Comparison of ENCODE assay signal across 18 cellular contexts in genomic region chr22:38120359-38121110, GRCh38. TPM values are rescaled to one million over a fixed set of nuclear protein-coding genes. Genes with fewer than 3 reads are reported as not detected.
A peak's percentile ranks its signal among the peaks of the same experiment; 100 is the strongest.
DNase-seq lines count a peak whose midpoint lies in the region; ATAC-seq and TF ChIP-seq lines count a peak whose summit lies in the region.
"Had no signal": no experiment of that assay in that cellular context is flagged by ENCODE, and none has a peak within 500 bp of the region (broad histone marks: within the 10 kb centered on the region; RNA-seq: fewer than 3 reads in every experiment).

No MANE protein-coding gene starts in this region.

- no peaks in the 10 kb centered on the region for H3K9me3 Mint-ChIP-seq in chondrocyte (ENCODE audit: low read depth)

- DNase-seq in Right ventricle myocardium superior (peak; percentile 29), left cardiac atrium (no peak), chondrocyte (ENCODE audit: low spot score) (peak; percentile 81), left colon (peak; percentile 42 to 69), transverse colon (peak; percentile 58), amniotic stem cell (lab: John Stamatoyannopoulos, UW) (no peak), prostate gland (ENCODE audit: low spot score) (no peak), inferior parietal cortex (ENCODE audit: extremely low spot score) (no peak)
- DNase-seq: KG1, MG63, NCI-H1105 treated with DMSO at 0.1 percent for 48 hours, NCI-H187, NCI-H446 treated with DMSO at 0.1 percent for 48 hours, NCI-H82, SHP77 treated with DMSO at 0.1 percent for 48 hours had no signal

- no peaks in the 10 kb centered on the region for H3K27me3 ChIP-seq in transverse colon
- no peaks in the 10 kb centered on the region for H3K27me3 ChIP-seq in prostate gland (replicated peaks; ENCODE audit: insufficient read depth)
- H3K27me3 ChIP-seq: MG63 had no signal

- H3K4me3 ChIP-seq in transverse colon, result no peak overlapping the region
- H3K4me3 ChIP-seq in prostate gland, result no peak overlapping the region
- H3K4me3 ChIP-seq: MG63 had no signal

- no peaks in the 10 kb centered on the region for H3K27me3 Mint-ChIP-seq in chondrocyte (ENCODE audit: low read depth)

- H3K9me3 ChIP-seq in transverse colon (no peaks in the 10 kb centered on the region), prostate gland (no peaks in the 10 kb centered on the region)
- H3K9me3 ChIP-seq: MG63 had no signal

- no peak for TF ChIP-seq POLR2A in transverse colon (IDR thresholded peaks at IDR 0.05)
- TF ChIP-seq POLR2A in prostate gland (IDR thresholded peaks at IDR 0.05), result no peak

- no peak overlapping the region for H3K4me3 Mint-ChIP-seq in chondrocyte (ENCODE audit: unreplicated experiment)

- 85% methylated on average over 24 of the region's 28 CpGs; no CpG with 5 or more reads in 1 of the 2 donors for WGBS in transverse colon (ENCODE audit: low coverage in 1 of 2), 2 donors
- WGBS in prostate gland, result 81% methylated on average over 27 of the region's 28 CpGs

- no peak overlapping the region for H3K27ac Mint-ChIP-seq in chondrocyte (ENCODE audit: unreplicated experiment)

- no peak for ATAC-seq in Right ventricle myocardium superior (ENCODE audit: poor library complexity)
- no peak for ATAC-seq in left cardiac atrium
- peak; percentile 92 for ATAC-seq in left colon

- H3K36me3 ChIP-seq in transverse colon (no peaks in the 10 kb centered on the region), prostate gland (no peaks in the 10 kb centered on the region)
- H3K36me3 ChIP-seq: MG63 had no signal

- H3K4me1 Mint-ChIP-seq in chondrocyte (ENCODE audit: low read depth), result no peaks in the 10 kb centered on the region

- no peak for TF ChIP-seq EP300 in transverse colon (IDR thresholded peaks at IDR 0.05; ENCODE audit: low read depth)

- H3K27ac ChIP-seq in transverse colon, result no peak overlapping the region
- H3K27ac ChIP-seq in prostate gland, result no peak overlapping the region
- H3K27ac ChIP-seq: C4-2B had no signal

- TF ChIP-seq CTCF in chondrocyte (IDR thresholded peaks at IDR 0.05) (no peak), transverse colon (IDR thresholded peaks at IDR 0.05) (no peak), prostate gland (IDR thresholded peaks at IDR 0.05) (no peak)

- H3K4me1 ChIP-seq in transverse colon, result peaks cover 0 to 5% (median 2%) of the 10 kb centered on the region in 4 donors
- no peaks in the 10 kb centered on the region for H3K4me1 ChIP-seq in prostate gland (replicated peaks)

- in situ Hi-C loops in transverse colon (cut with MboI; ENCODE audit: low pct_ligation_motif_present in 1 of 4, low pct_unique_long_range_greater_than_20kb in 1 of 4, low sequenced_read_pairs in 3 of 4), result loop anchor here in 3 of 4 donors (25.0 kb wide), 3 partner anchors 117 to 242 kb away; no protein-coding TSS in a partner anchor

- intact Hi-C loops in Right ventricle myocardium superior (cut with DNase I) (no loop called here), left cardiac atrium (cut with DNase I) (no loop called here), left colon (cut with DNase I, micrococcal nuclease) (loop anchor here in 1 of 2 donors (10.0 kb wide), 1 partner anchor 224 kb away; no protein-coding TSS in a partner anchor), transverse colon (cut with DNase I; ENCODE audit: low total_unique reads) (no loop called here), prostate gland (cut with DNase I) (no loop called here)

- peaks cover 1% of the 10 kb centered on the region for H3K36me3 Mint-ChIP-seq in chondrocyte (ENCODE audit: low read depth)

RNA-seq across cellular contexts. Expression of gene BAIAP2L2, which starts 10.1 kb away (rescaled TPM):
- total RNA-seq in Right ventricle myocardium superior (0.24 TPM), left cardiac atrium (under 1 TPM; 0.63 to 0.65 TPM), chondrocyte (0.21 to 0.42 TPM in 2 of 3 replicates, not detected in the other), left colon (10 to 100 TPM; 61.2 to 84.6 TPM), transverse colon (100 to 1,000 TPM; 106 to 337 (median 127) TPM), prostate gland (1 to 10 TPM in 1 of 2 donors, under 1 TPM in 1; 0.14 to 5.5 TPM)
- total RNA-seq: A172 had no signal

RNA-seq across cellular contexts. Expression of gene SLC16A8, which starts 36.6 kb away (rescaled TPM):
- total RNA-seq in Right ventricle myocardium superior (not detected), left cardiac atrium (under 1 TPM in 1 of 2 donors, not detected in 1; 0.27 TPM), chondrocyte (0.50 TPM in 1 of 3 replicates, not detected in the others), left colon (not detected), transverse colon (not detected), prostate gland (under 1 TPM; 0.28 to 0.59 TPM)
- total RNA-seq: A172, H1 had no signal

Comparison
In these comparisons a context has a peak if more than half of its experiments do, and no peak if none do; other contexts are left out.
1. DNase-seq: peak in Right ventricle myocardium superior (single experiment), chondrocyte (single experiment), left colon (2 of 2) and transverse colon (single experiment); none in left cardiac atrium (single experiment), amniotic stem cell (single experiment), prostate gland (single experiment) and inferior parietal cortex (single experiment).
2. RNA of gene BAIAP2L2, which starts 10.1 kb away (total RNA-seq): 106 to 337 TPM in transverse colon and 61.2 to 84.6 TPM in left colon; 0.14 to 5.5 TPM in prostate gland, 0.63 to 0.65 TPM in left cardiac atrium, 0.21 to 0.42 TPM in chondrocyte and 0.24 TPM in Right ventricle myocardium superior (single experiment); every median in the first group is over 4 times any median in the second.